8 cellular contexts compared by ENCODE assay signal in the genomic region with DNA sequence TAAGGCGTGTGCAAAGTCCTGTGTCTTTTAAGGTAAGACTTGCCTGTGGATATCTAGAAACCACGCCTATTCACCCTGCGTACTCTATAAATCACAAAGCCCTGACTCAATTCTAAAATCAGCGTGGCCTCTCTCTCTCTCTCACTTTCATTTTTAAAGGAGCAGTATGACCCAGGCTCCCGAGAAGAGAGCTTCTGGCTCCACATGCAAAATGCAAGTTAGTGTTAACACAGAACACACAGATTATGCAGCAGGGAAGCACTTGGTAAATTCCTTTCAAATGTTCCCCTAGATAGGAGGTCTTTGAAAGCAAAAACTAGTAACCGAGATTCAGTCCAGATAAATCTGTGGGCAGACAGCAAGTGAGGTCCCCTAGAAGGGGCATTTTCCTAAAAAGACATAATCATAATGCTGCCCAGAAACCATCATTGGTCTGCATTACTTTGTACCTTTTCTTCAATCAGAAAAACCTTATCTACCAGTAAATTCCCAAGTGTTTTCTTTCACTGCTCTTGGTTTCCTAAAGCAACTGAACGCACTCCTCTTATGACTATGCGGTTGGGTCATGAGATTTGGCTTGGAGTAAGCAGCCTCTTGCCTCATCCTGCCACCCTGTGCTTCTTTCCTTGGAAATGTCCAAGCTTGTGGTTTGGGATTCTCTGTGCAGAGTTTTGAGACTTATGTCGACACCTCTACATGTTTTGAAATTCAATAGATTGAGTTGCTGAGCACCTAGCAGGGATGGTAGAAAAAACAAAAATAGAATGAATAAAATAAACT. TPM values are rescaled to one million over a fixed set of nuclear protein-coding genes. Genes with fewer than 3 reads are reported as not detected.
A peak's percentile ranks its signal among the peaks of the same experiment; 100 is the strongest.
DNase-seq lines count a peak whose midpoint lies in the region; ATAC-seq, FAIRE-seq and TF ChIP-seq lines count a peak whose summit lies in the region.

No MANE protein-coding gene starts in this region.

- FAIRE-seq in GM12892 (lab: Jason Lieb, UNC) (peak; percentile 88), astrocyte (lab: Jason Lieb, UNC) (no peak), islet of Langerhans (lab: Jason Lieb, UNC) (peak; percentile 56)

- no peaks in the 10 kb centered on the region for H3K9me3 Mint-ChIP-seq in astrocyte (ENCODE audit: unreplicated experiment)

- no peaks in the 10 kb centered on the region for H3K9me2 ChIP-seq in Karpas-422 (replicated peaks; ENCODE audit: insufficient read depth, low read length)

- DNase-seq in GM12892 (ENCODE audit: insufficient read length): peak; percentile 28
- DNase-seq in Karpas-422: peak; percentile 52
- peak; percentile 97 for DNase-seq in astrocyte (ENCODE audit: low read depth)
- DNase-seq in spleen: no peak
- no peak for DNase-seq in DMS79 treated with DMSO at 0.1 percent for 48 hours (lab: John Stamatoyannopoulos, UW)
- no peak for DNase-seq in activated CD4-positive, CD25-positive, alpha-beta regulatory T cell (lab: John Stamatoyannopoulos, UW)

- H3K4me2 ChIP-seq in Karpas-422 (ENCODE audit: low read depth, low read length, poor library complexity, severe bottlenecking) (peak overlapping the region; percentile 56), astrocyte (ENCODE audit: low read length) (peak overlapping the region; percentile 81)

- H3K27me3 Mint-ChIP-seq in astrocyte (ENCODE audit: low read depth, unreplicated experiment): no peaks in the 10 kb centered on the region

- H3K79me2 ChIP-seq in Karpas-422 (ENCODE audit: low read length) (no peaks in the 10 kb centered on the region), astrocyte (ENCODE audit: insufficient read depth, low read length) (no peaks in the 10 kb centered on the region)

- H3K4me1 Mint-ChIP-seq in astrocyte (ENCODE audit: low read depth, unreplicated experiment): peaks cover 17% of the 10 kb centered on the region

- TF ChIP-seq POLR2A in GM12892 (IDR thresholded peaks at IDR 0.05; ENCODE audit: low read depth, low read length) (no peak), spleen (IDR thresholded peaks at IDR 0.05) (no peak)

- H3K9me3 ChIP-seq in Karpas-422 (ENCODE audit: low read length): no peaks in the 10 kb centered on the region
- H3K9me3 ChIP-seq in astrocyte (ENCODE audit: insufficient read depth, low read depth, low read length): no peaks in the 10 kb centered on the region
- H3K9me3 ChIP-seq in spleen: no peaks in the 10 kb centered on the region

- intact Hi-C loops in spleen (cut with DNase I; ENCODE audit: low total_unique reads): no loop called here

- no peaks in the 10 kb centered on the region for H3K36me3 ChIP-seq in Karpas-422 (ENCODE audit: insufficient read depth, low read length)
- no peaks in the 10 kb centered on the region for H3K36me3 ChIP-seq in astrocyte (ENCODE audit: insufficient read depth, low read length)
- H3K36me3 ChIP-seq in spleen: no peaks in the 10 kb centered on the region

- WGBS in spleen, 5 donors: 25 to 32% (median 28%) methylated on average over 9 of the region's 9 CpGs

- no peak overlapping the region for H3K4me3 ChIP-seq in Karpas-422 (ENCODE audit: low read length)
- peak overlapping the region; percentile 40 for H3K4me3 ChIP-seq in astrocyte (ENCODE audit: insufficient read depth, low read depth, low read length)
- peak overlapping the region in 4 of 8 donors; percentile 12 to 57 (median 22) for H3K4me3 ChIP-seq in spleen

- peak overlapping the region; percentile 73 for H3K27ac Mint-ChIP-seq in astrocyte (ENCODE audit: unreplicated experiment)

- no peaks in the 10 kb centered on the region for H3K36me3 Mint-ChIP-seq in astrocyte (ENCODE audit: low read depth, unreplicated experiment)

- peak overlapping the region; percentile 25 for H3K9ac ChIP-seq in Karpas-422 (ENCODE audit: low read length)
- H3K9ac ChIP-seq in astrocyte (ENCODE audit: low read length): peak overlapping the region; percentile 72

- H4K20me1 ChIP-seq in Karpas-422 (ENCODE audit: insufficient read depth, low read depth, low read length) (no peaks in the 10 kb centered on the region), astrocyte (ENCODE audit: insufficient read depth, low read length) (no peaks in the 10 kb centered on the region)

- no peak overlapping the region for H3K4me3 Mint-ChIP-seq in astrocyte (ENCODE audit: unreplicated experiment)

- peak; percentile 96 for ATAC-seq in GM21737 (IDR thresholded peaks at IDR 0.05; ENCODE audit: unreplicated experiment)

- no peak overlapping the region for H3K27ac ChIP-seq in Karpas-422 (ENCODE audit: low read length)
- H3K27ac ChIP-seq in astrocyte (ENCODE audit: low read depth, low read length): peak overlapping the region; percentile 66
- H3K27ac ChIP-seq in spleen: peak overlapping the region in 6 of 8 donors; percentile 44 to 69 (median 64)

- H2AFZ ChIP-seq in Karpas-422 (ENCODE audit: low read length) (peak overlapping the region; percentile 51), astrocyte (ENCODE audit: low read depth, low read length) (peak overlapping the region; percentile 45)

- TF ChIP-seq CTCF in astrocyte (IDR thresholded peaks at IDR 0.05; ENCODE audit: insufficient read depth, low read depth, low read length) (no peak), spleen (IDR thresholded peaks at IDR 0.05 in 8 of 11, conservative IDR thresholded peaks at IDR 0.05 in 3 of 11) (no peak)

- no peaks in the 10 kb centered on the region for H3K27me3 ChIP-seq in Karpas-422 (ENCODE audit: low read length)
- no peaks in the 10 kb centered on the region for H3K27me3 ChIP-seq in astrocyte (ENCODE audit: insufficient read depth, low read length)
- H3K27me3 ChIP-seq in spleen (replicated peaks in 1 of 7): no peaks in the 10 kb centered on the region

- H3K4me1 ChIP-seq in Karpas-422 (ENCODE audit: low read length) (peaks cover 22% of the 10 kb centered on the region), astrocyte (ENCODE audit: insufficient read depth, low read length) (peaks cover 20% of the 10 kb centered on the region), spleen (peaks cover 0 to 14% (median 11%) of the 10 kb centered on the region in 6 donors)

RNA-seq across cellular contexts. Expression of gene KCNJ2, which starts 31.7 kb away (rescaled TPM):
- polyA plus RNA-seq in GM12892 (2012; ENCODE audit: missing spikeins): not detected
- total RNA-seq in Karpas-422 (2014; rRNA removed; shearing (Covaris generic); ENCODE audit: low replicate concordance): not detected in 2 replicates
- total RNA-seq in astrocyte (5.9 and 10.2 TPM in 2 replicates), spleen (10 to 100 TPM; 19.1 to 34.1 (median 25.0) TPM)
- polyA plus RNA-seq in spleen: 1 to 10 TPM in 2 of 3 donors, under 1 TPM in 1; 0.91 to 2.3 (median 1.0) TPM

Comparison
In these comparisons a context has a peak if more than half of its experiments do, and no peak if none do; other contexts are left out.
1. DNase-seq: peak in GM12892 (single experiment), Karpas-422 (single experiment) and astrocyte (single experiment); none in spleen (single experiment), DMS79 treated with DMSO at 0.1 percent for 48 hours (single experiment) and activated CD4-positive, CD25-positive, alpha-beta regulatory T cell (0 of 4).